Comparison of ENCODE assay signal across 8 cellular contexts in the genomic region with DNA sequence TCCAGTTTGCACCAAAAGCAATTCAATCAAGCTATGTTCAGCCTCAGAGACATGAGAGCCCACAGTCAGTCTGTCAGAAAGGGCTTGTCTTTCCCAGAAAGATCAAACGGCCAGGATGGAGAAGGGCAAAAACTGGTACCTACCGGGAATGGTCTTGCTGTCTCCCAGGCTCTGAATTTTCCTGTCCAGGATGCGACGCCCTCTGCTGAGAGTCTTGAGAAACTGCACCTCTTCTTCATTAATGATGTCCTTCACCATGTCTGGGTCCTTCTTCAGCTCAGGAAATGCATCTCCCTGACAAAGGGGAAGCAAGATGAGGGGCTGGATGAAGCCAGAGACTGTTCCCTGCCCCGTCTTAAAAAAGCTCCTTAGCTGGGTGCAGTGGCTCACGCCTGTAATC. TPM values are rescaled to one million over a fixed set of nuclear protein-coding genes. Genes with fewer than 3 reads are reported as not detected.
DNase-seq lines count a peak whose midpoint lies in the region; ATAC-seq lines count a peak whose summit lies in the region.

No MANE protein-coding gene starts in this region.

- ATAC-seq in HG02981 (IDR thresholded peaks at IDR 0.05; ENCODE audit: unreplicated experiment) (no peak), GM18873 (IDR thresholded peaks at IDR 0.05; ENCODE audit: low FRiP score, unreplicated experiment) (no peak)

- peak; percentile 55 for DNase-seq in AG08396 (ENCODE audit: low spot score)
- DNase-seq in EL = peak; percentile 53
- DNase-seq in NCI-H526 treated with DMSO at 0.1 percent for 48 hours (lab: John Stamatoyannopoulos, UW) = peak; percentile 13
- DNase-seq in cerebellum (ENCODE audit: low spot score) = peak; percentile 40
- peak; percentile 49 for DNase-seq in myocyte (ENCODE audit: low read depth)
- no peak for DNase-seq in amniotic stem cell (lab: John Stamatoyannopoulos, UW)

RNA-seq across cellular contexts. Expression of gene EXOSC6, which starts 15.8 kb away (rescaled TPM):
- total RNA-seq in cerebellum = 38.7 TPM
- 33.4 and 45.5 TPM in 2 replicates for total RNA-seq in myocyte
- 23.5 TPM for polyA plus RNA-seq in myocyte (2012)

RNA-seq across cellular contexts. Expression of gene AARS1, which starts 21.8 kb away (rescaled TPM):
- total RNA-seq in cerebellum (47.3 TPM), myocyte (91.5 and 92.1 TPM in 2 replicates)
- polyA plus RNA-seq in myocyte (2012) = 133 TPM

RNA-seq across cellular contexts. Expression of gene DDX19B, which starts 31.5 kb away (rescaled TPM):
- total RNA-seq in cerebellum (24.3 TPM), myocyte (20.7 and 22.3 TPM in 2 replicates)
- polyA plus RNA-seq in myocyte (2012) = 26.6 TPM
